ENCODE assay signal across 15 cellular contexts in the genomic region with DNA sequence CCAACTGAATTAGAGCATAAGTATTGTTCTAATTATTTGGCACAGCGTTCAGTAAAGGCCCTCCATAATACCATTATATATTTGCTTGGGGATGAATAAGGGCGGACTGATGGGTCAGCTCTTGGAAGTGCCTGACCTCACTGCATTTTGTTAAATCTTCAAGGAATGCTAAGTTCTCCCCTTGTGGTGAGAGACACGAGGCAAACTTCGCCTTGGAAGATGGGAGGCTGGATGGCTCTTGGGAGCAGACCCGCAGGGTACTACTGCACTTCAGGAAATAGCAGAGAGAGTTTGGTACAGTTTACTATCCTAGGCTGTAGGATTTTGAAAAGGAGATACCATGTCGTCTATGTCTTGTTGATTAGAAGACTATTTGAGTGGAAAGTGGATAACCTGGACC.
A peak's percentile ranks its signal among the peaks of the same experiment; 100 is the strongest.
DNase-seq lines count a peak whose midpoint lies in the region; ATAC-seq and TF ChIP-seq lines count a peak whose summit lies in the region.
"Had no signal": no experiment of that assay in that cellular context is flagged by ENCODE, and none has a peak within 500 bp of the region (broad histone marks: within the 10 kb centered on the region; RNA-seq: fewer than 3 reads in every experiment).

No MANE protein-coding gene starts in this region.

- peak overlapping the region; percentile 92 for H3K4me3 Mint-ChIP-seq in nephron progenitor cell

- H3K4me1 ChIP-seq in SK-N-SH (ENCODE audit: control insufficient read depth in 1 of 2, insufficient read depth in 2 of 2, low read depth in 1 of 2, low read length in 1 of 2) (peaks cover 7% of the 10 kb centered on the region in 2 experiments; a peak in 3 of 4 replicates), OCI-LY3 (ENCODE audit: low read length) (peaks cover 15% of the 10 kb centered on the region)

- H3K79me2 ChIP-seq in SK-N-SH (ENCODE audit: insufficient read depth): peaks cover 44% of the 10 kb centered on the region
- no peaks in the 10 kb centered on the region for H3K79me2 ChIP-seq in OCI-LY3 (ENCODE audit: low read length)

- no peaks in the 10 kb centered on the region for H3K9me3 Mint-ChIP-seq in nephron progenitor cell

- H3F3A ChIP-seq in SK-N-SH (replicated peaks; ENCODE audit: insufficient read depth): peaks cover 27% of the 10 kb centered on the region

- H3K4me1 Mint-ChIP-seq in nephron progenitor cell: peaks cover 28% of the 10 kb centered on the region

- H3K9me3 ChIP-seq in SK-N-SH: peaks cover 10% of the 10 kb centered on the region; the same call in 1 of the 2 replicates
- H3K9me3 ChIP-seq in OCI-LY3 (ENCODE audit: insufficient read depth, low read length): peaks cover 4% of the 10 kb centered on the region; the same call in 1 of the 2 replicates
- H3K9me3 ChIP-seq: thyroid gland had no signal

- H3K9ac ChIP-seq in SK-N-SH: no peak overlapping the region
- H3K9ac ChIP-seq in OCI-LY3 (ENCODE audit: low read length): no peak overlapping the region

- peaks cover 2 to 32% of the 10 kb centered on the region in 2 experiments for H3K36me3 ChIP-seq in SK-N-SH (replicated peaks in 1 of 2; ENCODE audit: control insufficient read depth in 1 of 2, insufficient read depth in 2 of 2, low read length in 1 of 2)
- peaks cover 5% of the 10 kb centered on the region for H3K36me3 ChIP-seq in OCI-LY3 (replicated peaks; ENCODE audit: low read depth, low read length)
- H3K36me3 ChIP-seq: thyroid gland had no signal

- no peak overlapping the region for H3K27ac Mint-ChIP-seq in nephron progenitor cell

- H3K9me2 ChIP-seq in SK-N-SH: no peaks in the 10 kb centered on the region; the same call in 1 of the 2 replicates

- ATAC-seq in SK-N-SH treated with all-trans-retinoic acid at 6 μM for 48 hours (no peak), GM19035 (IDR thresholded peaks at IDR 0.05; ENCODE audit: unreplicated experiment) (no peak)

- H3K27me3 ChIP-seq in SK-N-SH (ENCODE audit: insufficient read depth) (no peaks in the 10 kb centered on the region), OCI-LY3 (ENCODE audit: low read depth, low read length) (no peaks in the 10 kb centered on the region)
- H3K27me3 ChIP-seq: thyroid gland had no signal

- H3K27ac ChIP-seq in SK-N-SH (ENCODE audit: low read depth in 2 of 2, low read length in 1 of 2) (no peak overlapping the region), OCI-LY3 (ENCODE audit: low read length) (no peak overlapping the region)

- CTCF ChIA-PET in SK-N-SH (lab: Yijun Ruan, JAX): no interaction called here

- no peak for DNase-seq in SK-N-SH
- DNase-seq in ecto neural progenitor cell (ENCODE audit: low spot score): peak; percentile 40
- DNase-seq in nephron progenitor cell: no peak
- no peak for DNase-seq in HCEC 1CT
- no peak for DNase-seq in DMS53 treated with DMSO at 0.1 percent for 48 hours (lab: John Stamatoyannopoulos, UW; ENCODE audit: unreplicated experiment)
- DNase-seq: 8988T; activated CD4-positive, alpha-beta T cell treated with anti-CD3 and anti-CD28 coated beads, Interleukin-2, amount 50 U/mL, for 48 hours; GDM1; head of caudate nucleus; Right ventricle myocardium superior; stimulated activated CD4-positive, alpha-beta T cell treated with anti-CD3 and anti-CD28 coated beads, Interleukin-4, amount 100 ng/mL, for 24 hours; thyroid gland had no signal

- H3K27me3 Mint-ChIP-seq in nephron progenitor cell (ENCODE audit: low read depth, poor library complexity): peaks cover 2% of the 10 kb centered on the region

- TF ChIP-seq RAD21 in SK-N-SH (IDR thresholded peaks at IDR 0.05; ENCODE audit: low read length): no peak

- WGBS in SK-N-SH (ENCODE audit: low lambda C conversion rate): 92% methylated on average over 6 of the region's 6 CpGs

- H3K36me3 Mint-ChIP-seq in nephron progenitor cell (ENCODE audit: low read depth): peaks cover 19% of the 10 kb centered on the region

- no peak for TF ChIP-seq CTCF in SK-N-SH (IDR thresholded peaks at IDR 0.05)
- TF ChIP-seq CTCF in OCI-LY3 (IDR thresholded peaks at IDR 0.05; ENCODE audit: low read depth, low read length): no peak
- TF ChIP-seq CTCF in nephron progenitor cell (IDR thresholded peaks at IDR 0.05): no peak

- TF ChIP-seq EP300 in SK-N-SH (IDR thresholded peaks at IDR 0.05; ENCODE audit: borderline replicate concordance in 1 of 2, low read depth in 1 of 2, low read length in 1 of 2): no peak

- POLR2A ChIA-PET in SK-N-SH (lab: Yijun Ruan, JAX): no interaction called here

- H3K4me3 ChIP-seq in SK-N-SH (ENCODE audit: low read depth in 2 of 2, low read length in 1 of 2) (peak overlapping the region in 1 of 2 experiments; percentile 94; a peak in 1 of 4 replicates), OCI-LY3 (ENCODE audit: low read length) (peak overlapping the region; percentile 92; the same call in 1 of the 2 replicates)

- H2AFZ ChIP-seq in SK-N-SH (ENCODE audit: low read depth) (no peak overlapping the region), OCI-LY3 (ENCODE audit: low read depth, low read length) (no peak overlapping the region)

- no peaks in the 10 kb centered on the region for H4K20me1 ChIP-seq in SK-N-SH (ENCODE audit: insufficient read depth)
- H4K20me1 ChIP-seq in OCI-LY3 (ENCODE audit: insufficient read depth, low read length): no peaks in the 10 kb centered on the region

- H3K4me2 ChIP-seq in SK-N-SH (0 out of 2 replicates have a peak overlapping the region, but pooled peaks have one; percentile 83), OCI-LY3 (ENCODE audit: low read length) (peak overlapping the region; percentile 86)

TF ChIP-seq in SK-N-SH, 30 proteins besides CTCF, POLR2A, EP300 and RAD21:
- TF ChIP-seq TEAD4 (IDR thresholded peaks at IDR 0.05; ENCODE audit: borderline replicate concordance, insufficient read depth) (no peak), GABPA (IDR thresholded peaks at IDR 0.05; ENCODE audit: low read depth) (no peak), POLR2AphosphoS5 (IDR thresholded peaks at IDR 0.05; ENCODE audit: low read depth, low read length) (0 out of 2 replicates have a peak, but pooled peaks have one; percentile 31)

TF ChIP-seq in SK-N-SH treated with all-trans-retinoic acid at 6 μM for 48 hours, 23 proteins besides CTCF, POLR2A, EP300 and RAD21 (continues in another document):
- TF ChIP-seq TOX (CRISPR knock-in tag; IDR thresholded peaks at IDR 0.05; ENCODE audit: borderline replicate concordance) (no peak), ZNF8 (CRISPR knock-in tag; IDR thresholded peaks at IDR 0.05) (no peak), CSDC2 (CRISPR knock-in tag; IDR thresholded peaks at IDR 0.05) (no peak), PPARA (CRISPR knock-in tag; IDR thresholded peaks at IDR 0.05; ENCODE audit: borderline replicate concordance) (no peak), GLIS3 (CRISPR knock-in tag; IDR thresholded peaks at IDR 0.05) (no peak), ARNTL (CRISPR knock-in tag; IDR thresholded peaks at IDR 0.05; ENCODE audit: borderline replicate concordance, low read depth) (no peak), ZNF565 (CRISPR knock-in tag; conservative IDR thresholded peaks at IDR 0.05; ENCODE audit: low read depth) (no peak), ZC3H10 (CRISPR knock-in tag; IDR thresholded peaks at IDR 0.05) (no peak), ESRRG (CRISPR knock-in tag; IDR thresholded peaks at IDR 0.05) (no peak), CSRNP3 (CRISPR knock-in tag; IDR thresholded peaks at IDR 0.05) (no peak), SNAI2 (CRISPR knock-in tag; IDR thresholded peaks at IDR 0.05) (no peak), ZFP30 (CRISPR knock-in tag; IDR thresholded peaks at IDR 0.05) (no peak), ISL1 (CRISPR knock-in tag; IDR thresholded peaks at IDR 0.05) (no peak)
- TF ChIP-seq, protein P1, sequence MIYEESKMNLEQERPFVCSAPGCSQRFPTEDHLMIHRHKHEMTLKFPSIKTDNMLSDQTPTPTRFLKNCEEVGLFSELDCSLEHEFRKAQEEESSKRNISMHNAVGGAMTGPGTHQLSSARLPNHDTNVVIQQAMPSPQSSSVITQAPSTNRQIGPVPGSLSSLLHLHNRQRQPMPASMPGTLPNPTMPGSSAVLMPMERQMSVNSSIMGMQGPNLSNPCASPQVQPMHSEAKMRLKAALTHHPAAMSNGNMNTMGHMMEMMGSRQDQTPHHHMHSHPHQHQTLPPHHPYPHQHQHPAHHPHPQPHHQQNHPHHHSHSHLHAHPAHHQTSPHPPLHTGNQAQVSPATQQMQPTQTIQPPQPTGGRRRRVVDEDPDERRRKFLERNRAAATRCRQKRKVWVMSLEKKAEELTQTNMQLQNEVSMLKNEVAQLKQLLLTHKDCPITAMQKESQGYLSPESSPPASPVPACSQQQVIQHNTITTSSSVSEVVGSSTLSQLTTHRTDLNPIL (CRISPR knock-in tag; IDR thresholded peaks at IDR 0.05; ENCODE audit: low read depth): no peak
- TF ChIP-seq, protein P2, sequence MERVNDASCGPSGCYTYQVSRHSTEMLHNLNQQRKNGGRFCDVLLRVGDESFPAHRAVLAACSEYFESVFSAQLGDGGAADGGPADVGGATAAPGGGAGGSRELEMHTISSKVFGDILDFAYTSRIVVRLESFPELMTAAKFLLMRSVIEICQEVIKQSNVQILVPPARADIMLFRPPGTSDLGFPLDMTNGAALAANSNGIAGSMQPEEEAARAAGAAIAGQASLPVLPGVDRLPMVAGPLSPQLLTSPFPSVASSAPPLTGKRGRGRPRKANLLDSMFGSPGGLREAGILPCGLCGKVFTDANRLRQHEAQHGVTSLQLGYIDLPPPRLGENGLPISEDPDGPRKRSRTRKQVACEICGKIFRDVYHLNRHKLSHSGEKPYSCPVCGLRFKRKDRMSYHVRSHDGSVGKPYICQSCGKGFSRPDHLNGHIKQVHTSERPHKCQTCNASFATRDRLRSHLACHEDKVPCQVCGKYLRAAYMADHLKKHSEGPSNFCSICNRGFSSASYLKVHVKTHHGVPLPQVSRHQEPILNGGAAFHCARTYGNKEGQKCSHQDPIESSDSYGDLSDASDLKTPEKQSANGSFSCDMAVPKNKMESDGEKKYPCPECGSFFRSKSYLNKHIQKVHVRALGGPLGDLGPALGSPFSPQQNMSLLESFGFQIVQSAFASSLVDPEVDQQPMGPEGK (CRISPR knock-in tag; IDR thresholded peaks at IDR 0.05; ENCODE audit: borderline replicate concordance): no peak
